Comparison of ENCODE assay signal across 33 cellular contexts in the genomic region with DNA sequence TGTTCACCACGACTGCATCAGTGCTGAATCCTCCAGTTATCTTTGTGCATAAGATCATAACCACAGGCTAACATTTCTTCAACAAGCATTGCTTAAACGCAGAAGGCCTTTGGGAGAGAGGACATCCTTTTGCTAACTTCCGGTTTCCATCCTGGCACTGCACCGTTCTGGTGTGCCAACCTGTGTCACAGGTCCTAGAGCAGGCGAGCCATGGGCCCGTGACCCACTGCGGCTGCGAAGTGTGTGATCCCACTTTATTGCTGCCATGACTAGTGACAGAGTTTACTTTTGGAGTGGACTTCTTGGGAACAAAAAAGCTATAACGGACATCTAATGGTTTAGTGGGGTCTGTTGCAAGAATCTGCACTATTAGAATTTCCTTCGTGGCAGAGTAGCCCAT. TPM values are rescaled to one million over a fixed set of nuclear protein-coding genes. Genes with fewer than 3 reads are reported as not detected.
"Had no signal": no experiment of that assay in that cellular context is flagged by ENCODE, and none has a peak within 500 bp of the region (broad histone marks: within the 10 kb centered on the region; RNA-seq: fewer than 3 reads in every experiment).

No MANE protein-coding gene starts in this region.

- H3K27ac ChIP-seq: adrenal gland, body of pancreas, cardiac muscle cell, coronary artery, dorsolateral prefrontal cortex had no signal

- H3K4me3 ChIP-seq: adrenal gland, body of pancreas, cardiac muscle cell, coronary artery, dorsolateral prefrontal cortex had no signal

- H3K4me1 ChIP-seq: adrenal gland had no signal

- ATAC-seq: activated CD4-positive, alpha-beta T cell treated with anti-CD3 and anti-CD28 coated beads for 36 hours; activated CD8-positive, alpha-beta memory T cell treated with anti-CD3 and anti-CD28 coated beads, Interleukin-2, amount 10 ng/mL, durations not matched to agents 7 days and 5 days; activated CD8-positive, alpha-beta T cell treated with anti-CD3 and anti-CD28 coated beads, Interleukin-2, amount 10 ng/mL, durations not matched to agents 7 days and 5 days; activated naive CD8-positive, alpha-beta T cell treated with anti-CD3 and anti-CD28 coated beads, Interleukin-2, amount 50 U/mL, for 24 hours; body of pancreas; esophagus mucosa had no signal

- H3K27me3 ChIP-seq: adrenal gland, body of pancreas, cardiac muscle cell had no signal

- FAIRE-seq: frontal cortex had no signal

- DNase-seq: activated CD4-positive, alpha-beta memory T cell treated with anti-CD3 and anti-CD28 coated beads for 36 hours; activated CD4-positive, alpha-beta T cell treated with anti-CD3 and anti-CD28 coated beads for 36 hours; activated CD4-positive, alpha-beta T cell treated with anti-CD3 and anti-CD28 coated beads, Interleukin-2, amount 10 ng/mL, durations not matched to agents 24 days and 14 days; activated CD4-positive, CD25-positive, alpha-beta regulatory T cell; activated CD4-positive, CD25-positive, alpha-beta regulatory T cell treated with anti-CD3 and anti-CD28 coated beads, Interleukin-2, amount 50 U/mL, for 72 hours; activated CD8-positive, alpha-beta memory T cell treated with anti-CD3 and anti-CD28 coated beads, Interleukin-2, amount 10 ng/mL, durations not matched to agents 7 days and 5 days; activated CD8-positive, alpha-beta memory T cell treated with anti-CD3 and anti-CD28 coated beads, Interleukin-2, amount 50 U/mL, for 4 hours; activated CD8-positive, alpha-beta T cell treated with anti-CD3 and anti-CD28 coated beads, Interleukin-2, amount 10 ng/mL, durations not matched to agents 7 days and 5 days; activated effector memory CD4-positive, alpha-beta T cell treated with anti-CD3 and anti-CD28 coated beads, Interleukin-2, amount 50 U/mL, for 16 hours; activated naive CD4-positive, alpha-beta T cell treated with anti-CD3 and anti-CD28 coated beads for 36 hours; activated naive CD8-positive, alpha-beta T cell treated with anti-CD3 and anti-CD28 coated beads for 36 hours; activated naive CD8-positive, alpha-beta T cell treated with anti-CD3 and anti-CD28 coated beads, Interleukin-2, amount 50 U/mL, for 24 hours; activated T-cell treated with anti-CD3 and anti-CD28 coated beads, Interleukin-2, amount 50 U/mL, for 1 hour; activated T-cell treated with anti-CD3 and anti-CD28 coated beads, Interleukin-2, amount 50 U/mL, for 48 hours; adrenal gland; amygdala; aorta; body of pancreas; central memory CD4-positive, alpha-beta T cell; cerebellar nuclear complex; dorsolateral prefrontal cortex; effector memory CD4-positive, alpha-beta T cell; endodermal cell; foreskin fibroblast; T-helper 2 cell had no signal

- H3K9me3 ChIP-seq: adrenal gland, body of pancreas had no signal

- H3K36me3 ChIP-seq: adrenal gland, cardiac muscle cell had no signal

RNA-seq across cellular contexts. Expression of a gene that starts 42.9 kb away (rescaled TPM):
- total RNA-seq: activated CD4-positive, alpha-beta memory T cell treated with anti-CD3 and anti-CD28 coated beads for 36 hours; activated CD4-positive, alpha-beta T cell treated with anti-CD3 and anti-CD28 coated beads for 36 hours; activated CD4-positive, alpha-beta T cell treated with anti-CD3 and anti-CD28 coated beads, Interleukin-2, amount 10 ng/mL, durations not matched to agents 24 days and 14 days; activated CD8-positive, alpha-beta memory T cell treated with anti-CD3 and anti-CD28 coated beads for 36 hours; activated CD8-positive, alpha-beta memory T cell treated with anti-CD3 and anti-CD28 coated beads, Interleukin-2, amount 10 ng/mL, durations not matched to agents 7 days and 5 days; activated CD8-positive, alpha-beta T cell treated with anti-CD3 and anti-CD28 coated beads, Interleukin-2, amount 10 ng/mL, durations not matched to agents 7 days and 5 days; activated naive CD4-positive, alpha-beta T cell treated with anti-CD3 and anti-CD28 coated beads for 36 hours; activated naive CD8-positive, alpha-beta T cell treated with anti-CD3 and anti-CD28 coated beads for 36 hours; activated T-helper 1 cell treated with anti-CD3 and anti-CD28 coated beads, Interleukin-12 subunit alpha, Interleukin-12 subunit beta, Interleukin-2, Interleukin-4 antibody, amounts not matched to agents 30 ng/mL and 10 ng/mL and 1 ng/mL, durations not matched to agents 14 hours and 24 hours and 36 hours; activated T-helper 2 cell treated with anti-CD3 and anti-CD28 coated beads, Interferon-gamma antibody, Interleukin-2, Interleukin-4, amounts not matched to agents 10 μg/mL and 5 μg/mL and 100 μg/mL, durations not matched to agents 14 hours and 24 hours and 36 hours; T-helper 1 cell treated with Interleukin-12 subunit alpha and Interleukin-12 subunit beta and Interleukin-4 antibody, amounts not matched to agents 30 ng/mL and 1 ng/mL, for 36 hours had no signal
